In genomic region chr5:36756848-36757247, GRCh38 we compare ENCODE assay signal across 27 cellular contexts.
"Had no signal": no experiment of that assay in that cellular context is flagged by ENCODE, and none has a peak within 500 bp of the region (broad histone marks: within the 10 kb centered on the region; RNA-seq: fewer than 3 reads in every experiment).

No MANE protein-coding gene starts in this region.

- FAIRE-seq: islet of Langerhans, kidney, pancreas had no signal

- H3K4me3 ChIP-seq: left ventricle myocardium inferior, lung, pancreas, prostate gland, skin epidermis, spleen, tibial nerve, upper lobe of left lung, vagina had no signal

- H3K27ac ChIP-seq: left ventricle myocardium inferior, pancreas, prostate gland, skin epidermis, spleen, tibial nerve, upper lobe of left lung, vagina had no signal

- ATAC-seq: naive thymus-derived CD8-positive, alpha-beta T cell; pancreas; right cardiac atrium; sciatic nerve; stimulated activated memory B cell treated with anti-CD40 and anti-IgM and Interleukin-4, amounts not matched to agents 10 μg/mL and 1 μg/mL and 100 μg/mL, for 72 hours; stimulated activated naive CD8-positive, alpha-beta T cell treated with anti-CD3 and anti-CD28 coated beads, Interleukin-15, amount 100 ng/mL, for 72 hours had no signal

- H3K9me3 ChIP-seq: left ventricle myocardium inferior, pancreas, prostate gland, spleen, tibial nerve, upper lobe of left lung, vagina had no signal

- DNase-seq: hypothalamus; immature natural killer cell; kidney; left ventricle myocardium inferior; mesendoderm; naive thymus-derived CD8-positive, alpha-beta T cell; nucleus accumbens; pancreas; posterior cingulate gyrus; retina; right cardiac atrium; spleen; stimulated activated CD4-positive, alpha-beta T cell treated with anti-CD3 and anti-CD28 coated beads, Interleukin-2, amount 100 ng/mL, for 48 hours; stimulated activated CD4-positive, alpha-beta T cell treated with anti-CD3 and anti-CD28 coated beads, Interleukin-4, amount 100 ng/mL, for 4 hours; stimulated activated CD8-positive, alpha-beta memory T cell treated with anti-CD3 and anti-CD28 coated beads, Interleukin-4, amount 100 ng/mL, for 48 hours; stimulated activated naive CD4-positive, alpha-beta T cell treated with Interleukin-2 at 50 U/mL for 16 hours; stimulated activated naive CD8-positive, alpha-beta T cell treated with anti-CD3 and anti-CD28 coated beads, Interleukin-15, amount 100 ng/mL, for 72 hours; substantia nigra; upper lobe of left lung had no signal

- H3K4me1 ChIP-seq: left ventricle myocardium inferior, pancreas, prostate gland, spleen, tibial nerve, upper lobe of left lung, vagina had no signal

- H3K27me3 ChIP-seq: pancreas, spleen, tibial nerve, upper lobe of left lung, vagina had no signal

- H3K36me3 ChIP-seq: left ventricle myocardium inferior, pancreas, prostate gland, spleen, tibial nerve, upper lobe of left lung, vagina had no signal
